Comparison of ENCODE assay signal across 8 cellular contexts in genomic region chr20:50305636-50306477, GRCh38.
DNase-seq lines count a peak whose midpoint lies in the region; ATAC-seq lines count a peak whose summit lies in the region.

No MANE protein-coding gene starts in this region.

- H3K27me3 ChIP-seq in SJCRH30 = no peaks in the 10 kb centered on the region

- peaks cover 41% of the 10 kb centered on the region for H3K4me1 ChIP-seq in SJCRH30

- intact Hi-C loops in left cardiac atrium (cut with DNase I) = loop anchor here in 1 of 2 donors (10.0 kb wide), 1 partner anchor 111 kb away; the partner anchor contains the start of gene CEBPB

- H3K4me3 ChIP-seq in SJCRH30 (no peak overlapping the region), skin epidermis (no peak overlapping the region)

- DNase-seq in HS-5 (ENCODE audit: low read depth) (peak; percentile 64), SJCRH30 (peak; percentile 59 to 77), left cardiac atrium (peak; percentile 51), T1000 (lab: John Stamatoyannopoulos, UW) (no peak)
- no peak for DNase-seq in stimulated activated naive CD8-positive, alpha-beta T cell treated with anti-CD3 and anti-CD28 coated beads, Interleukin-15, Interleukin-2, amounts not matched to agents 100 U/mL and 50 U/mL, for 24 hours

- no peaks in the 10 kb centered on the region for H3K9me3 ChIP-seq in SJCRH30 (replicated peaks)

- ATAC-seq in left cardiac atrium (peak in 1 of 2 donors; percentile 2), GM21619 (IDR thresholded peaks at IDR 0.05; ENCODE audit: unreplicated experiment) (no peak), HG03439 (IDR thresholded peaks at IDR 0.05; ENCODE audit: unreplicated experiment) (no peak)
- ATAC-seq in stimulated activated naive CD8-positive, alpha-beta T cell treated with anti-CD3 and anti-CD28 coated beads, Interleukin-15, Interleukin-2, amounts not matched to agents 100 U/mL and 50 U/mL, for 24 hours = no peak

- H3K36me3 ChIP-seq in SJCRH30 = no peaks in the 10 kb centered on the region

- H3K27ac ChIP-seq in SJCRH30 (no peak overlapping the region), skin epidermis (peak overlapping the region in 20 of 21 experiments; percentile 47 to 94 (median 82))

Comparison
In these comparisons a context has a peak if more than half of its experiments do, and no peak if none do; other contexts are left out.
1. DNase-seq: peak in HS-5 (single experiment), SJCRH30 (2 of 2) and left cardiac atrium (single experiment); none in stimulated activated naive CD8-positive, alpha-beta T cell treated with anti-CD3 and anti-CD28 coated beads, Interleukin-15, Interleukin-2, amounts not matched to agents 100 U/mL and 50 U/mL, for 24 hours (single experiment) and T1000 (single experiment).